ENCODE assay signal across 20 cellular contexts in genomic region chr3:124838963-124839362, GRCh38. TPM values are rescaled to one million over a fixed set of nuclear protein-coding genes. Genes with fewer than 3 reads are reported as not detected.
DNase-seq lines count a peak whose midpoint lies in the region; ATAC-seq, FAIRE-seq and TF ChIP-seq lines count a peak whose summit lies in the region.
"Had no signal": no experiment of that assay in that cellular context is flagged by ENCODE, and none has a peak within 500 bp of the region (broad histone marks: within the 10 kb centered on the region; RNA-seq: fewer than 3 reads in every experiment).

No MANE protein-coding gene starts in this region.

- no TSS peak for BruUV-seq in HepG2 (replicated peaks; lab: Mats Ljungman, UMichigan)

- FAIRE-seq in HepG2 (lab: Jason Lieb, UNC) = peak; percentile 81

- intact Hi-C loops in body of pancreas (cut with DNase I) = no loop called here
- intact Hi-C loops in HepG2 (cut with micrococcal nuclease; ENCODE audit: unreplicated experiment) = loop anchor here (5.0 to 10.0 kb wide), 2 partner anchors 52 to 756 kb away; partner anchors contain the start of gene OSBPL11

- no peak overlapping the region for H3K4me3 ChIP-seq in SK-N-SH (ENCODE audit: low read depth in 2 of 2, low read length in 1 of 2)
- no peak overlapping the region for H3K4me3 ChIP-seq in body of pancreas
- H3K4me3 ChIP-seq in HepG2 (replicated peaks in 1 of 3; ENCODE audit: insufficient read depth in 1 of 3, low read depth in 2 of 3, low read length in 3 of 3) = peak overlapping the region in 1 of 3 experiments; percentile 0; a peak in 1 of 6 replicates
- no peak overlapping the region for H3K4me3 ChIP-seq in thoracic aorta
- H3K4me3 ChIP-seq: adrenal gland, left lung, stomach had no signal

- H3K9ac ChIP-seq in SK-N-SH (no peak overlapping the region), HepG2 (ENCODE audit: insufficient read depth, low read depth, low read length) (no peak overlapping the region)

- no peaks in the 10 kb centered on the region for H4K20me1 ChIP-seq in SK-N-SH (ENCODE audit: insufficient read depth)
- H4K20me1 ChIP-seq in HepG2 (ENCODE audit: insufficient read depth, low read length) = no peaks in the 10 kb centered on the region

- POLR2A ChIA-PET in SK-N-SH (lab: Yijun Ruan, JAX) = no interaction called here
- POLR2A ChIA-PET in HepG2 (lab: Yijun Ruan, JAX) = no interaction called here

- ATAC-seq in SK-N-SH treated with all-trans-retinoic acid at 6 μM for 48 hours = no peak
- ATAC-seq in body of pancreas = no peak
- ATAC-seq in HepG2 = no peak
- no peak for ATAC-seq in thoracic aorta (ENCODE audit: insufficient number of reproducible peaks, low FRiP score, low read depth)
- ATAC-seq: HCT116, left lung had no signal

- in situ Hi-C loops in HepG2 (cut with HindIII; ENCODE audit: extremely low pct_ligation_motif_present, low pct_unique_long_range_greater_than_20kb) = loop anchor here (5.0 kb wide), 1 partner anchor 38 kb away; no protein-coding TSS in a partner anchor

- no peak for TF ChIP-seq RAD21 in SK-N-SH (IDR thresholded peaks at IDR 0.05; ENCODE audit: low read length)
- TF ChIP-seq RAD21 in HepG2 (CRISPR knock-in tag; IDR thresholded peaks at IDR 0.05) = no peak

- H3K9me2 ChIP-seq in SK-N-SH = no peaks in the 10 kb centered on the region

- DNase-seq in SK-N-SH (no peak), body of pancreas (no peak), HepG2 (ENCODE audit: low spot score) (peak; percentile 64), thoracic aorta (ENCODE audit: low spot score) (no peak), T1000 (lab: John Stamatoyannopoulos, UW) (no peak), A172 (ENCODE audit: low spot score) (no peak), cerebellar nuclear complex (lab: John Stamatoyannopoulos, UW) (no peak)
- DNase-seq: 8988T; activated CD8-positive, alpha-beta memory T cell treated with anti-CD3 and anti-CD28 coated beads, Interleukin-2, amount 50 U/mL, for 48 hours; activated effector memory CD4-positive, alpha-beta T cell treated with Interleukin-2 at 50 U/mL for 16 hours; adrenal gland; caudate nucleus; EL; erythroblast; left lung; NCI-H1417 treated with DMSO at 0.1 percent for 48 hours; stimulated activated CD4-positive, alpha-beta T cell treated with anti-CD3 and anti-CD28 coated beads, Interleukin-4, amount 100 ng/mL, for 4 hours; stomach had no signal

- no peak for TF ChIP-seq POLR2A in body of pancreas (IDR thresholded peaks at IDR 0.05)
- no peak for TF ChIP-seq POLR2A in HepG2 (IDR thresholded peaks at IDR 0.05; ENCODE audit: insufficient read depth in 1 of 2, low read depth in 2 of 2, low read length in 2 of 2)

- no peak overlapping the region for H2AFZ ChIP-seq in SK-N-SH (ENCODE audit: low read depth)
- no peak overlapping the region for H2AFZ ChIP-seq in HepG2 (ENCODE audit: low read length)

- H3K4me1 ChIP-seq in SK-N-SH (ENCODE audit: control insufficient read depth in 1 of 2, insufficient read depth in 2 of 2, low read depth in 1 of 2, low read length in 1 of 2) (peaks cover 48 to 73% of the 10 kb centered on the region in 2 experiments), body of pancreas (peaks cover 23% of the 10 kb centered on the region), HepG2 (ENCODE audit: insufficient read depth, low read length) (peaks cover 78% of the 10 kb centered on the region), thoracic aorta (ENCODE audit: control insufficient read depth in 1 of 2, low read depth in 2 of 2) (peaks cover 50 to 82% of the 10 kb centered on the region in 2 donors)

- peaks cover 54% of the 10 kb centered on the region for H3K79me2 ChIP-seq in SK-N-SH (ENCODE audit: insufficient read depth)
- H3K79me2 ChIP-seq in HepG2 (ENCODE audit: insufficient read depth, low read length) = peaks cover 16% of the 10 kb centered on the region

- H3K36me3 ChIP-seq in SK-N-SH (replicated peaks in 1 of 2; ENCODE audit: control insufficient read depth in 1 of 2, insufficient read depth in 2 of 2, low read length in 1 of 2) (peaks cover 54 to 60% of the 10 kb centered on the region in 2 experiments), body of pancreas (replicated peaks in 1 of 2; ENCODE audit: insufficient read depth in 1 of 2, low read depth in 2 of 2) (no peaks in the 10 kb centered on the region), HepG2 (replicated peaks in 1 of 2; ENCODE audit: control insufficient read depth in 1 of 2, insufficient read depth in 2 of 2, low read length in 2 of 2) (peaks cover 15 to 38% of the 10 kb centered on the region in 2 experiments), thoracic aorta (peaks cover 22% of the 10 kb centered on the region)
- H3K36me3 ChIP-seq: left lung had no signal

- peak overlapping the region; percentile 95 to 100 for H3K27ac ChIP-seq in SK-N-SH (ENCODE audit: low read depth in 2 of 2, low read length in 1 of 2)
- peak overlapping the region in 3 of 4 donors; percentile 23 to 65 (median 56) for H3K27ac ChIP-seq in body of pancreas
- peak overlapping the region; percentile 100 for H3K27ac ChIP-seq in HepG2 (ENCODE audit: extremely low read length, insufficient read depth, low read length)
- H3K27ac ChIP-seq in thoracic aorta = peak overlapping the region; percentile 31 to 86

- CTCF ChIA-PET in SK-N-SH (lab: Yijun Ruan, JAX) = no interaction called here
- CTCF ChIA-PET in HepG2 (lab: Yijun Ruan, JAX; ENCODE audit: low intra/inter-chr PET ratio, low total read pairs) = no interaction called here

- TF ChIP-seq CTCF in SK-N-SH (IDR thresholded peaks at IDR 0.05) = no peak
- no peak for TF ChIP-seq CTCF in body of pancreas (IDR thresholded peaks at IDR 0.05)
- no peak for TF ChIP-seq CTCF in HepG2 (CRISPR knock-in tag; IDR thresholded peaks at IDR 0.05)
- TF ChIP-seq CTCF in thoracic aorta (IDR thresholded peaks at IDR 0.05) = no peak

- WGBS in SK-N-SH (ENCODE audit: low lambda C conversion rate) = 87% methylated on average over 3 of the region's 3 CpGs
- 68 to 72% methylated on average over 3 of the region's 3 CpGs for WGBS in body of pancreas, 2 donors
- 11% methylated on average over 3 of the region's 3 CpGs for WGBS in HepG2 (ENCODE audit: low lambda C conversion rate)

- peaks cover 45% of the 10 kb centered on the region for H3F3A ChIP-seq in SK-N-SH (replicated peaks; ENCODE audit: insufficient read depth)

- TF ChIP-seq EP300 in SK-N-SH (IDR thresholded peaks at IDR 0.05; ENCODE audit: borderline replicate concordance in 1 of 2, low read depth in 1 of 2, low read length in 1 of 2) (no peak), HepG2 (IDR thresholded peaks at IDR 0.05; ENCODE audit: low read depth in 2 of 2, low read length in 2 of 2) (no peak; a peak in 1 of 4 replicates), HepG2 (CRISPR knock-in tag; IDR thresholded peaks at IDR 0.05; ENCODE audit: borderline replicate concordance) (no peak)

- H3K4me2 ChIP-seq in SK-N-SH (no peak overlapping the region), HepG2 (ENCODE audit: low read depth, low read length) (peak overlapping the region; percentile 28)

- H3K9me3 ChIP-seq in SK-N-SH (no peaks in the 10 kb centered on the region), body of pancreas (no peaks in the 10 kb centered on the region), HepG2 (ENCODE audit: low read length) (no peaks in the 10 kb centered on the region), thoracic aorta (no peaks in the 10 kb centered on the region)
- H3K9me3 ChIP-seq: adrenal gland, left lung, stomach had no signal

- no peaks in the 10 kb centered on the region for H3K27me3 ChIP-seq in SK-N-SH (ENCODE audit: insufficient read depth)
- no peaks in the 10 kb centered on the region for H3K27me3 ChIP-seq in body of pancreas
- no peaks in the 10 kb centered on the region for H3K27me3 ChIP-seq in HepG2 (ENCODE audit: control insufficient read depth in 1 of 2, insufficient read depth in 2 of 2, low read length in 2 of 2)
- H3K27me3 ChIP-seq in thoracic aorta (replicated peaks; ENCODE audit: insufficient read depth) = no peaks in the 10 kb centered on the region
- H3K27me3 ChIP-seq: adrenal gland, left lung, stomach had no signal

TF ChIP-seq in SK-N-SH, 30 proteins besides CTCF, POLR2A, EP300 and RAD21 (continues in another document):
- TF ChIP-seq FOXJ3 (CRISPR knock-in tag; IDR thresholded peaks at IDR 0.05) = no peak
- TF ChIP-seq RCOR1 (IDR thresholded peaks at IDR 0.05; ENCODE audit: low read length) = no peak

TF ChIP-seq in SK-N-SH treated with all-trans-retinoic acid at 6 μM for 48 hours, 23 proteins besides CTCF, POLR2A, EP300 and RAD21 (continues in another document):
- TF ChIP-seq TOX (CRISPR knock-in tag; IDR thresholded peaks at IDR 0.05; ENCODE audit: borderline replicate concordance) (no peak), PPARA (CRISPR knock-in tag; IDR thresholded peaks at IDR 0.05; ENCODE audit: borderline replicate concordance) (no peak)

TF ChIP-seq in HepG2, 621 proteins besides CTCF, POLR2A, EP300 and RAD21 (continues in another document):
- peak; percentile 40 for TF ChIP-seq CEBPG (CRISPR knock-in tag; IDR thresholded peaks at IDR 0.05)

RNA-seq across cellular contexts. Expression of gene ITGB5, which starts 48.2 kb away (rescaled TPM):
- polyA plus RNA-seq in SK-N-SH (2012; rRNA removed) = 328 and 481 TPM in 2 replicates
- polyA plus RNA-seq in SK-N-SH (2012; cell fraction: cytosol; rRNA removed) = 217 and 321 TPM in 2 replicates
- polyA plus RNA-seq in SK-N-SH (2012; cell fraction: nucleus; rRNA removed) = 338 and 344 TPM in 2 replicates
- total RNA-seq in body of pancreas = 10 to 100 TPM; 73.5 to 88.7 TPM
- 50.2 and 74.1 TPM in 2 replicates for total RNA-seq in HepG2 (2016; rRNA removed; fragmentation: Illumina TruSeq; extraction: Trizol)
- total RNA-seq in HepG2 (2016; cell fraction: cytosol; rRNA removed; fragmentation: Illumina TruSeq; extraction: Trizol; ENCODE audit: low read depth) = 11.6 and 14.5 TPM in 2 replicates
- total RNA-seq in HepG2 (2016; cell fraction: insoluble cytoplasmic fraction; rRNA removed; fragmentation: Illumina TruSeq; extraction: Trizol) = 36.8 and 80.8 TPM in 2 replicates
- 42.5 and 45.5 TPM in 2 replicates for total RNA-seq in HepG2 (2016; cell fraction: membrane; rRNA removed; fragmentation: Illumina TruSeq; extraction: Trizol)
- 56.3 and 70.0 TPM in 2 replicates for total RNA-seq in HepG2 (2016; cell fraction: nucleus; rRNA removed; fragmentation: Illumina TruSeq; extraction: Trizol)
- polyA plus RNA-seq in HepG2 (2011; rRNA removed) = 343 and 356 TPM in 2 replicates
- 228 and 302 TPM in 2 replicates for polyA plus RNA-seq in HepG2 (2011; cell fraction: cytosol; rRNA removed)
- polyA plus RNA-seq in HepG2 (2011; cell fraction: nucleus; rRNA removed) = 259 and 313 TPM in 2 replicates
- polyA plus RNA-seq in HepG2 (2012) = 127 and 130 TPM in 2 replicates
- 14.7 and 15.8 TPM in 2 replicates for polyA plus RNA-seq in HepG2 (2016; cell fraction: cytosol; fragmentation: Illumina TruSeq; extraction: Trizol; ENCODE audit: low read depth)
- 45.2 and 59.6 TPM in 2 replicates for polyA plus RNA-seq in HepG2 (2016; cell fraction: insoluble cytoplasmic fraction; fragmentation: Illumina TruSeq; extraction: Trizol; ENCODE audit: low read depth)
- polyA plus RNA-seq in HepG2 (2016; cell fraction: membrane; fragmentation: Illumina TruSeq; extraction: Trizol; ENCODE audit: low read depth) = 33.4 and 35.8 TPM in 2 replicates
- 100 and 107 TPM in 2 replicates for polyA plus RNA-seq in HepG2 (2016; cell fraction: nucleus; fragmentation: Illumina TruSeq; extraction: Trizol; ENCODE audit: insufficient read depth, low read depth)
- 84.8 and 423 TPM in 2 replicates for polyA minus RNA-seq in HepG2 (2011; rRNA and poly(A)+ RNA removed; ENCODE audit: low replicate concordance)
- 148 and 170 TPM in 2 replicates for polyA minus RNA-seq in HepG2 (2011; cell fraction: cytosol; rRNA and poly(A)+ RNA removed)
- polyA minus RNA-seq in HepG2 (2011; cell fraction: nucleus; rRNA and poly(A)+ RNA removed) = 147 and 160 TPM in 2 replicates
- total RNA-seq in thoracic aorta = 100 to 1,000 TPM; 576 to 592 TPM
- 118 and 146 TPM in 2 replicates for total RNA-seq in A172 (2014; rRNA removed; shearing (Covaris generic))
